In the genomic region with DNA sequence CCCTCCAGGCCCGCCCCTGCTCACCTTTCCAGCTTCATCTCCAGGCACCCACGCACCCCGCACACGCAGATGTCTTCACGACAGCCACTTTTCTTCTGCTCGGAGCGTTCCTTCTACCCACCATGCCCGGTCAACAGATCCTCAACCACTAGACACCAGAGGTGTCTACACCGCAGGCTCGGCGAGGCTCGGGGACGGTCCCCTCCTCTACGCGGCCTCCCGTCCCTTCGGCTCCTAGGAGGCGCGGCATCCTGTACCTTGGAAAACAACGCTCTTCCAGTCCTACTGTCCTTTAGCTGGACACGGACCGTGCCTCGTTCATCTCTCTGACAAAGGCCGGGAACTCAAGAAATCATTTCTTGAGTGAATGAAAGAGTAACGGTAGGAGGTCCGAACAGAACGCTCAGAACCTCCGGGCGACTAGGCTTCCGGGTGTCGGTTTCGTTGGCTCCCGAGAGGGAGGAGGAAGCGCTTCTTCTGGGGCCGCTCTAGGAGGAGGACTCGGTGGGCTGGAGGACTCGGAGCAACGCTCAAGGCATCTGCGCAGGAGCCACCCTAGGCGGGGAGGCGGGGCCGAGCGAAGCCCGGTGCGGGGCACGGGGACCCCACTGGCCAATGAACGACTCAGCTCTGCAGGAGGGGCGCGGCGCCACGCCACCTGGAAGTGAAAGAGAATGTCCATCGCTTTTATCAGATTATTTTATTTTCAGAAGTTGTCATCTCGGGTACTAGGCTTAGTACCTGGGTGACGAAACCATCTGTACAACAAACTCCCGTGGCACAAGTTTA, we compare ENCODE assay signal across 1 cellular context.
A peak's percentile ranks its signal among the peaks of the same experiment; 100 is the strongest.
TF ChIP-seq lines count a peak whose summit lies in the region.

No MANE protein-coding gene starts in this region.

TF ChIP-seq in HCT116, 20 proteins besides CTCF, POLR2A, EP300 and RAD21 (continued from another document):
- TF ChIP-seq EZH2phosphoT487 (IDR thresholded peaks at IDR 0.05; ENCODE audit: borderline replicate concordance) (no peak), REST (IDR thresholded peaks at IDR 0.05; ENCODE audit: low read depth) (no peak), EGR1 (IDR thresholded peaks at IDR 0.05; ENCODE audit: low read depth) (no peak), POLR2AphosphoS5 (IDR thresholded peaks at IDR 0.05; ENCODE audit: low read depth, low read length) (peak; percentile 82), SP1 (IDR thresholded peaks at IDR 0.05; ENCODE audit: low read depth) (no peak), FOSL1 (IDR thresholded peaks at IDR 0.05; ENCODE audit: low read depth) (no peak)
- TF ChIP-seq, protein P1, sequence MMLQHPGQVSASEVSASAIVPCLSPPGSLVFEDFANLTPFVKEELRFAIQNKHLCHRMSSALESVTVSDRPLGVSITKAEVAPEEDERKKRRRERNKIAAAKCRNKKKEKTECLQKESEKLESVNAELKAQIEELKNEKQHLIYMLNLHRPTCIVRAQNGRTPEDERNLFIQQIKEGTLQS (IDR thresholded peaks at IDR 0.05) = no peak
TF ChIP-seq in HCT116: peak in this region for 4.
